ENCODE assay signal across 13 cellular contexts in the genomic region with DNA sequence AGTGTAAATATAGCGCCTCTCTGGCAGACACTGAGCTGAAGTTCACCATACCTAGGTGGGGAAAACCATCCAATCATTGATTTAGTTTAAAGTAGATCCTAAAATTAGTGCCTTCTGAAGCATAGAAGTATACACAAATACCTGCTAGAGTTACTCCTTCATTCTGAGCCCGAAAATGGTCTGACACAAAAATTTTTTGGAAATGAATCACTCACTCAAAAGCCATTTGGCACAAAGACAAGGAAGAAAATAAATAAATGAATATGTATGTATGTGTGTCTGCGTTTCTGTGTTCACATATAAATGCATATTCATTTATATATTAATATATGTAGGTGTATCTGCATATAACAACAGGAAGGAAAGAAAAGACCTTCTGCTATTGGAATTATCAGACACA.
DNase-seq lines count a peak whose midpoint lies in the region; ATAC-seq and TF ChIP-seq lines count a peak whose summit lies in the region.
"Had no signal": no experiment of that assay in that cellular context is flagged by ENCODE, and none has a peak within 500 bp of the region (broad histone marks: within the 10 kb centered on the region; RNA-seq: fewer than 3 reads in every experiment).

No MANE protein-coding gene starts in this region.

- no peak overlapping the region for H3K4me3 Mint-ChIP-seq in GM23338
- no peak overlapping the region for H3K4me3 Mint-ChIP-seq in T-helper 2 cell treated with Interferon-gamma antibody and Interleukin-4, amounts not matched to agents 5 μg/mL and 100 μg/mL, for 36 hours
- H3K4me3 Mint-ChIP-seq: CD4-positive, CD25-positive, alpha-beta regulatory T cell had no signal

- H4K20me1 ChIP-seq in GM23338 (replicated peaks; ENCODE audit: insufficient read depth) (no peaks in the 10 kb centered on the region), SU-DHL-6 (ENCODE audit: low read depth, low read length) (no peaks in the 10 kb centered on the region), smooth muscle cell (ENCODE audit: low read depth) (no peaks in the 10 kb centered on the region)
- H4K20me1 ChIP-seq: BLaER1 treated with 17β-estradiol and CSF1 and Interleukin-3, amounts not matched to agents 10 nM and 100 nM had no signal

- peaks cover 2% of the 10 kb centered on the region; the same call in 1 of the 2 replicates for H3K9me2 ChIP-seq in GM23338 (ENCODE audit: insufficient read depth)
- H3K9me2 ChIP-seq in SU-DHL-6 (replicated peaks; ENCODE audit: insufficient read depth, low read length), result no peaks in the 10 kb centered on the region

- TF ChIP-seq CTCF in GM23338 (conservative IDR thresholded peaks at IDR 0.05; ENCODE audit: low read depth in 2 of 2), result no peak
- TF ChIP-seq CTCF in SU-DHL-6 (IDR thresholded peaks at IDR 0.05; ENCODE audit: insufficient read depth, low read length, poor library complexity, severe bottlenecking), result no peak
- no peak for TF ChIP-seq CTCF in smooth muscle cell (IDR thresholded peaks at IDR 0.05; ENCODE audit: borderline replicate concordance, insufficient read depth, poor library complexity, severe bottlenecking)

- H3K4me2 ChIP-seq in GM23338 (no peak overlapping the region), SU-DHL-6 (ENCODE audit: low read depth, low read length, poor library complexity, severe bottlenecking) (no peak overlapping the region), smooth muscle cell (no peak overlapping the region)
- H3K4me2 ChIP-seq: BLaER1 treated with 17β-estradiol and CSF1 and Interleukin-3, amounts not matched to agents 10 nM and 100 nM had no signal

- H3K9ac ChIP-seq in SU-DHL-6 (ENCODE audit: low read length), result no peak overlapping the region
- no peak overlapping the region for H3K9ac ChIP-seq in endocrine pancreas (ENCODE audit: control insufficient read depth, insufficient read depth, low read length)
- H3K9ac ChIP-seq in smooth muscle cell (ENCODE audit: low read depth), result no peak overlapping the region
- H3K9ac ChIP-seq: BLaER1 treated with 17β-estradiol and CSF1 and Interleukin-3, amounts not matched to agents 10 nM and 100 nM had no signal

- H3K27me3 Mint-ChIP-seq in GM23338 (ENCODE audit: insufficient read depth, low read depth, poor library complexity), result no peaks in the 10 kb centered on the region
- no peaks in the 10 kb centered on the region for H3K27me3 Mint-ChIP-seq in T-helper 2 cell treated with Interferon-gamma antibody and Interleukin-4, amounts not matched to agents 5 μg/mL and 100 μg/mL, for 36 hours (ENCODE audit: low read depth)
- H3K27me3 Mint-ChIP-seq: CD4-positive, CD25-positive, alpha-beta regulatory T cell had no signal

- H3F3A ChIP-seq in GM23338 (replicated peaks; ENCODE audit: low read depth) (no peaks in the 10 kb centered on the region), SU-DHL-6 (ENCODE audit: insufficient read depth) (no peaks in the 10 kb centered on the region), smooth muscle cell (ENCODE audit: low read depth) (no peaks in the 10 kb centered on the region)

- ATAC-seq in GM23338, result no peak
- ATAC-seq: HCT116 had no signal

- peaks cover 7% of the 10 kb centered on the region; the same call in 2 of the 3 replicates for H3K9me3 Mint-ChIP-seq in GM23338
- H3K9me3 Mint-ChIP-seq in T-helper 2 cell treated with Interferon-gamma antibody and Interleukin-4, amounts not matched to agents 5 μg/mL and 100 μg/mL, for 36 hours, result peaks cover 36% of the 10 kb centered on the region

- DNase-seq in GM23338 (ENCODE audit: low spot score) (no peak), smooth muscle cell (lab: John Stamatoyannopoulos, UW; ENCODE audit: unreplicated experiment) (no peak), NCI-H2107 treated with DMSO at 0.1 percent for 48 hours (lab: John Stamatoyannopoulos, UW; ENCODE audit: unreplicated experiment) (no peak)
- no peak for DNase-seq in effector memory CD4-positive, alpha-beta T cell
- no peak for DNase-seq in T-helper 2 cell treated with Interferon-gamma antibody and Interleukin-4, amounts not matched to agents 5 μg/mL and 100 μg/mL, for 36 hours (ENCODE audit: low spot score)
- DNase-seq: ACHN; CD4-positive, CD25-positive, alpha-beta regulatory T cell; DMS53; IMR-90 had no signal

- H2AFZ ChIP-seq in GM23338 (peak overlapping the region; percentile 4; the same call in 1 of the 2 replicates), SU-DHL-6 (ENCODE audit: low read depth, low read length, severe bottlenecking) (peak overlapping the region; percentile 27), smooth muscle cell (ENCODE audit: low read depth) (peak overlapping the region; percentile 21)

- H3K36me3 ChIP-seq in GM23338 (ENCODE audit: insufficient read depth) (no peaks in the 10 kb centered on the region), SU-DHL-6 (ENCODE audit: low read length) (no peaks in the 10 kb centered on the region), endocrine pancreas (ENCODE audit: control insufficient read depth, insufficient read depth, low read length) (no peaks in the 10 kb centered on the region), smooth muscle cell (ENCODE audit: low read depth) (no peaks in the 10 kb centered on the region)
- H3K36me3 ChIP-seq in effector memory CD4-positive, alpha-beta T cell (ENCODE audit: control insufficient read depth, insufficient read depth, low read length), result no peaks in the 10 kb centered on the region
- H3K36me3 ChIP-seq: BLaER1 treated with 17β-estradiol and CSF1 and Interleukin-3, amounts not matched to agents 10 nM and 100 nM had no signal

- no peaks in the 10 kb centered on the region; the same call in 2 of the 3 replicates for H3K4me1 Mint-ChIP-seq in GM23338
- no peaks in the 10 kb centered on the region for H3K4me1 Mint-ChIP-seq in T-helper 2 cell treated with Interferon-gamma antibody and Interleukin-4, amounts not matched to agents 5 μg/mL and 100 μg/mL, for 36 hours (ENCODE audit: low read depth)
- H3K4me1 Mint-ChIP-seq: CD4-positive, CD25-positive, alpha-beta regulatory T cell had no signal

- no peak overlapping the region for H3K4me3 ChIP-seq in GM23338
- no peak overlapping the region for H3K4me3 ChIP-seq in SU-DHL-6 (ENCODE audit: insufficient read depth, low read length, poor library complexity, severe bottlenecking)
- peak overlapping the region; percentile 57 for H3K4me3 ChIP-seq in endocrine pancreas (ENCODE audit: control insufficient read depth, insufficient read depth, low read length)
- no peak overlapping the region for H3K4me3 ChIP-seq in smooth muscle cell
- no peak overlapping the region for H3K4me3 ChIP-seq in effector memory CD4-positive, alpha-beta T cell (ENCODE audit: insufficient read depth, low read depth, low read length, poor library complexity, severe bottlenecking)
- H3K4me3 ChIP-seq: BLaER1 treated with 17β-estradiol and CSF1 and Interleukin-3, amounts not matched to agents 10 nM and 100 nM had no signal

- H3K79me2 ChIP-seq in GM23338 (replicated peaks; ENCODE audit: insufficient read depth) (no peaks in the 10 kb centered on the region), SU-DHL-6 (ENCODE audit: insufficient read depth, low read length) (no peaks in the 10 kb centered on the region), smooth muscle cell (ENCODE audit: low read depth) (no peaks in the 10 kb centered on the region)

- no peaks in the 10 kb centered on the region; the same call in 2 of the 3 replicates for H3K36me3 Mint-ChIP-seq in GM23338 (ENCODE audit: low read depth)
- H3K36me3 Mint-ChIP-seq in T-helper 2 cell treated with Interferon-gamma antibody and Interleukin-4, amounts not matched to agents 5 μg/mL and 100 μg/mL, for 36 hours (ENCODE audit: low read depth), result no peaks in the 10 kb centered on the region
- H3K36me3 Mint-ChIP-seq: CD4-positive, CD25-positive, alpha-beta regulatory T cell had no signal

- no peak overlapping the region for H3K27ac ChIP-seq in GM23338 (ENCODE audit: low read depth)
- no peak overlapping the region for H3K27ac ChIP-seq in SU-DHL-6 (ENCODE audit: low read depth, low read length)
- H3K27ac ChIP-seq in smooth muscle cell (ENCODE audit: low read depth), result no peak overlapping the region
- no peak overlapping the region for H3K27ac ChIP-seq in effector memory CD4-positive, alpha-beta T cell (ENCODE audit: insufficient read depth, low read length, poor library complexity, severe bottlenecking)
- H3K27ac ChIP-seq: BLaER1 treated with 17β-estradiol and CSF1 and Interleukin-3, amounts not matched to agents 10 nM and 100 nM had no signal

- no peak overlapping the region for H3K27ac Mint-ChIP-seq in GM23338
- H3K27ac Mint-ChIP-seq in T-helper 2 cell treated with Interferon-gamma antibody and Interleukin-4, amounts not matched to agents 5 μg/mL and 100 μg/mL, for 36 hours, result no peak overlapping the region
- H3K27ac Mint-ChIP-seq: CD4-positive, CD25-positive, alpha-beta regulatory T cell had no signal

- WGBS in smooth muscle cell (ENCODE audit: low lambda C conversion rate), result 82% methylated on average over 3 of the region's 3 CpGs

- no peaks in the 10 kb centered on the region for H3K9me3 ChIP-seq in SU-DHL-6 (ENCODE audit: insufficient read depth, low read length)
- H3K9me3 ChIP-seq in endocrine pancreas (ENCODE audit: control insufficient read depth, low read length), result no peaks in the 10 kb centered on the region
- H3K9me3 ChIP-seq in smooth muscle cell (replicated peaks; ENCODE audit: low read depth), result no peaks in the 10 kb centered on the region
- H3K9me3 ChIP-seq in effector memory CD4-positive, alpha-beta T cell (ENCODE audit: control insufficient read depth, low read length), result no peaks in the 10 kb centered on the region

- no peaks in the 10 kb centered on the region for H3K27me3 ChIP-seq in GM23338 (ENCODE audit: insufficient read depth)
- no peaks in the 10 kb centered on the region for H3K27me3 ChIP-seq in SU-DHL-6 (ENCODE audit: low read length)
- H3K27me3 ChIP-seq in endocrine pancreas (ENCODE audit: control insufficient read depth, insufficient read depth, low read length), result no peaks in the 10 kb centered on the region
- H3K27me3 ChIP-seq in smooth muscle cell (ENCODE audit: low read depth), result no peaks in the 10 kb centered on the region
- no peaks in the 10 kb centered on the region for H3K27me3 ChIP-seq in effector memory CD4-positive, alpha-beta T cell (replicated peaks; ENCODE audit: control insufficient read depth, insufficient read depth, low read length, poor library complexity, severe bottlenecking)
- H3K27me3 ChIP-seq: BLaER1 treated with 17β-estradiol and CSF1 and Interleukin-3, amounts not matched to agents 10 nM and 100 nM had no signal

- H3K4me1 ChIP-seq in GM23338 (ENCODE audit: insufficient read depth), result no peaks in the 10 kb centered on the region
- H3K4me1 ChIP-seq in endocrine pancreas (ENCODE audit: control insufficient read depth, insufficient read depth, low read length), result peaks cover 8% of the 10 kb centered on the region
- H3K4me1 ChIP-seq in smooth muscle cell (ENCODE audit: low read depth), result no peaks in the 10 kb centered on the region
- no peaks in the 10 kb centered on the region for H3K4me1 ChIP-seq in effector memory CD4-positive, alpha-beta T cell (ENCODE audit: control insufficient read depth, insufficient read depth, low read length, poor library complexity, severe bottlenecking)
- H3K4me1 ChIP-seq: BLaER1 treated with 17β-estradiol and CSF1 and Interleukin-3, amounts not matched to agents 10 nM and 100 nM had no signal
